In the genomic region with DNA sequence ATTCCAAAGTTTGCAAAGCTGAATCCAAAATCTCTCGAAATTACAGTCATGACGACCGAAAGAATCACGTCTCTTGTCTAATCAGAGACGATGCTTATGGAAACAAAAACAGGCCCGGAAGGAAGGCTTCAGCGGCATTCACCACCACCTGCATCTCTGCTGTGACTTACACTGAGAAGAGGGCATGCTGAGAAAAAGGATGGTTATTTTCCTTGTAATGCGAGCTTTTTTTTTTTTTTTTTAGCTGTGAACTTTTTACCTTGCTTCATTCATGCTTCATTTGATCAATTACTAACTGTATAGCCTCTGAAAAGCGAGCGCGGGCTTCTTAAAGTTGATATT, we compare ENCODE assay signal across 8 cellular contexts.
A peak's percentile ranks its signal among the peaks of the same experiment; 100 is the strongest.
DNase-seq lines count a peak whose midpoint lies in the region; ATAC-seq and TF ChIP-seq lines count a peak whose summit lies in the region.

No MANE protein-coding gene starts in this region.

- peak; percentile 38 for ATAC-seq in GM18511 (IDR thresholded peaks at IDR 0.05; ENCODE audit: unreplicated experiment)
- ATAC-seq in HG02981 (IDR thresholded peaks at IDR 0.05; ENCODE audit: unreplicated experiment): no peak
- no peak for ATAC-seq in GM21619 (IDR thresholded peaks at IDR 0.05; ENCODE audit: unreplicated experiment)

- H3K4me2 ChIP-seq in parathyroid adenoma (ENCODE audit: low read length): peak overlapping the region; percentile 85

- H3K36me3 ChIP-seq in parathyroid adenoma (ENCODE audit: control insufficient read depth, insufficient read depth, low read length): no peaks in the 10 kb centered on the region

- H3K4me3 ChIP-seq in epithelial cell of esophagus (ENCODE audit: low read length) (peak overlapping the region; percentile 49), parathyroid adenoma (ENCODE audit: low read depth, low read length) (peak overlapping the region; percentile 60)

- no peaks in the 10 kb centered on the region for H3K9me3 ChIP-seq in parathyroid adenoma (ENCODE audit: control insufficient read depth, low read length)

- DNase-seq in NCI-H69 (lab: John Stamatoyannopoulos, UW) (peak; percentile 64), epithelial cell of esophagus (ENCODE audit: low read depth) (peak; percentile 13), HK-2 (ENCODE audit: unreplicated experiment) (no peak), nucleus accumbens (lab: John Stamatoyannopoulos, UW) (no peak)

- H3K27me3 ChIP-seq in parathyroid adenoma (ENCODE audit: control insufficient read depth, insufficient read depth, low read length): no peaks in the 10 kb centered on the region

- H3K4me1 ChIP-seq in parathyroid adenoma: peaks cover 11% of the 10 kb centered on the region

- no peak overlapping the region for H3K9ac ChIP-seq in parathyroid adenoma

- no peaks in the 10 kb centered on the region for H3K79me2 ChIP-seq in parathyroid adenoma

- peak overlapping the region; percentile 75 for H2AFZ ChIP-seq in parathyroid adenoma

- H3K27ac ChIP-seq in parathyroid adenoma: peak overlapping the region; percentile 65

- no peak for TF ChIP-seq CTCF in epithelial cell of esophagus (IDR thresholded peaks at IDR 0.05; ENCODE audit: insufficient read depth, low read depth, low read length, missing control alignments)
- TF ChIP-seq CTCF in parathyroid adenoma (IDR thresholded peaks at IDR 0.05): no peak

Comparison
In these comparisons a context has a peak if more than half of its experiments do, and no peak if none do; other contexts are left out.
1. DNase-seq: peak in NCI-H69 (single experiment) and epithelial cell of esophagus (single experiment); none in HK-2 (single experiment) and nucleus accumbens (0 of 56).